ENCODE assay signal across 33 cellular contexts in genomic region chr17:37667039-37667438, GRCh38. TPM values are rescaled to one million over a fixed set of nuclear protein-coding genes. Genes with fewer than 3 reads are reported as not detected.
A peak's percentile ranks its signal among the peaks of the same experiment; 100 is the strongest.
DNase-seq lines count a peak whose midpoint lies in the region; ATAC-seq, FAIRE-seq and TF ChIP-seq lines count a peak whose summit lies in the region.
"Had no signal": no experiment of that assay in that cellular context is flagged by ENCODE, and none has a peak within 500 bp of the region (broad histone marks: within the 10 kb centered on the region; RNA-seq: fewer than 3 reads in every experiment).

No MANE protein-coding gene starts in this region.

- no peak overlapping the region for H3K27ac ChIP-seq in HepG2 (ENCODE audit: extremely low read length, insufficient read depth, low read length)
- no peak overlapping the region for H3K27ac ChIP-seq in small intestine (ENCODE audit: low read depth in 1 of 2, low read length in 1 of 2)
- H3K27ac ChIP-seq: 22Rv1; A549; BLaER1; BLaER1 treated with 17β-estradiol and CSF1 and Interleukin-3, amounts not matched to agents 10 nM and 100 nM; C4-2B had no signal

- no peaks in the 10 kb centered on the region for H3K79me2 ChIP-seq in HepG2 (ENCODE audit: insufficient read depth, low read length)

- no peak for TF ChIP-seq CTCF in HepG2 (CRISPR knock-in tag; IDR thresholded peaks at IDR 0.05)

- CTCF ChIA-PET in HepG2 (lab: Yijun Ruan, JAX; ENCODE audit: low intra/inter-chr PET ratio, low total read pairs), result no interaction called here

- H2AFZ ChIP-seq in HepG2 (ENCODE audit: low read length), result no peak overlapping the region

- H3K4me2 ChIP-seq in HepG2 (ENCODE audit: low read depth, low read length), result peak overlapping the region; percentile 45
- H3K4me2 ChIP-seq: A549; BLaER1; BLaER1 treated with 17β-estradiol and CSF1 and Interleukin-3, amounts not matched to agents 10 nM and 100 nM had no signal

- no peaks in the 10 kb centered on the region for H3K9me3 ChIP-seq in HepG2 (ENCODE audit: low read length)
- no peaks in the 10 kb centered on the region for H3K9me3 ChIP-seq in small intestine (ENCODE audit: control insufficient read depth, low read depth)
- H3K9me3 ChIP-seq: A549; BE2C; BLaER1; BLaER1 treated with 17β-estradiol and CSF1 and Interleukin-3, amounts not matched to agents 10 nM and 100 nM; Caco-2 had no signal

- TF ChIP-seq POLR2A in HepG2 (IDR thresholded peaks at IDR 0.05; ENCODE audit: insufficient read depth in 1 of 2, low read depth in 2 of 2, low read length in 2 of 2), result no peak

- no peak for FAIRE-seq in HepG2 (lab: Jason Lieb, UNC)
- no peak for FAIRE-seq in small intestine (lab: Jason Lieb, UNC)
- FAIRE-seq in urothelium cell line (lab: Jason Lieb, UNC), result no peak
- FAIRE-seq: A204.1, A549, D721Med had no signal

- POLR2A ChIA-PET in HepG2 (lab: Yijun Ruan, JAX), result interaction anchor here (1.0 kb wide), 1 partner anchor 42 kb away, joined by 3 read pairs; no protein-coding TSS in a partner anchor

- WGBS in HepG2 (ENCODE audit: low lambda C conversion rate), result 50% methylated on average over 1 of the region's 1 CpG
- WGBS in small intestine, 3 donors, result 22 to 68% (median 41%) methylated on average over 1 of the region's 1 CpG

- intact Hi-C loops in HepG2 (cut with micrococcal nuclease; ENCODE audit: unreplicated experiment), result no loop called here

- H3K9ac ChIP-seq in HepG2 (ENCODE audit: insufficient read depth, low read depth, low read length), result no peak overlapping the region
- H3K9ac ChIP-seq: BLaER1; BLaER1 treated with 17β-estradiol and CSF1 and Interleukin-3, amounts not matched to agents 10 nM and 100 nM had no signal

- H3K36me3 ChIP-seq in HepG2 (replicated peaks in 1 of 2; ENCODE audit: control insufficient read depth in 1 of 2, insufficient read depth in 2 of 2, low read length in 2 of 2) (no peaks in the 10 kb centered on the region), small intestine (ENCODE audit: control insufficient read depth in 2 of 2, insufficient read depth in 2 of 2, low read length in 2 of 2) (no peaks in the 10 kb centered on the region)
- H3K36me3 ChIP-seq: BE2C; BLaER1; BLaER1 treated with 17β-estradiol and CSF1 and Interleukin-3, amounts not matched to agents 10 nM and 100 nM had no signal

- H3K4me3 ChIP-seq in HepG2 (replicated peaks in 1 of 3; ENCODE audit: insufficient read depth in 1 of 3, low read depth in 2 of 3, low read length in 3 of 3), result no peak overlapping the region
- H3K4me3 ChIP-seq in small intestine (ENCODE audit: low read depth in 1 of 2, low read length in 2 of 2), result no peak overlapping the region
- H3K4me3 ChIP-seq: A549; BLaER1; BLaER1 treated with 17β-estradiol and CSF1 and Interleukin-3, amounts not matched to agents 10 nM and 100 nM had no signal

- no TSS peak for BruUV-seq in HepG2 (replicated peaks; lab: Mats Ljungman, UMichigan)

- DNase-seq in islet precursor cell (peak; percentile 17), HepG2 (ENCODE audit: low spot score) (no peak), small intestine (peak; percentile 47), retina (no peak), urothelium cell line (ENCODE audit: low spot score) (no peak), NCI-H146 (lab: John Stamatoyannopoulos, UW) (no peak)
- DNase-seq: 8988T; ACHN; AML-193; BE2C; C1 segment of cervical spinal cord; Caco-2; Calu3; CD4-positive, alpha-beta memory T cell; CD4-positive, alpha-beta T cell; CD4-positive, CD25-positive, alpha-beta regulatory T cell; CD8-positive, alpha-beta memory T cell; CD8-positive, alpha-beta T cell; COR-L47; DMS 273 treated with DMSO at 0.1 percent for 48 hours; DMS153; DMS53; DMS79; DMS79 treated with DMSO at 0.1 percent for 48 hours; DND-41; EL had no signal

- H3K27me3 ChIP-seq in HepG2 (ENCODE audit: control insufficient read depth in 1 of 2, insufficient read depth in 2 of 2, low read length in 2 of 2), result no peaks in the 10 kb centered on the region
- H3K27me3 ChIP-seq in small intestine (ENCODE audit: control insufficient read depth in 2 of 2, insufficient read depth in 2 of 2, low read length in 2 of 2), result no peaks in the 10 kb centered on the region
- H3K27me3 ChIP-seq: BLaER1; BLaER1 treated with 17β-estradiol and CSF1 and Interleukin-3, amounts not matched to agents 10 nM and 100 nM had no signal

- H4K20me1 ChIP-seq in HepG2 (ENCODE audit: insufficient read depth, low read length), result no peaks in the 10 kb centered on the region
- H4K20me1 ChIP-seq: BLaER1; BLaER1 treated with 17β-estradiol and CSF1 and Interleukin-3, amounts not matched to agents 10 nM and 100 nM had no signal

- in situ Hi-C loops in HepG2 (cut with HindIII; ENCODE audit: extremely low pct_ligation_motif_present, low pct_unique_long_range_greater_than_20kb), result no loop called here

- TF ChIP-seq RAD21 in HepG2 (CRISPR knock-in tag; IDR thresholded peaks at IDR 0.05), result no peak

- H3K4me1 ChIP-seq in HepG2 (ENCODE audit: insufficient read depth, low read length) (peaks cover 73% of the 10 kb centered on the region), small intestine (ENCODE audit: control insufficient read depth in 2 of 2, insufficient read depth in 1 of 2, low read depth in 1 of 2, low read length in 1 of 2) (peaks cover 4 to 7% of the 10 kb centered on the region in 2 donors)
- H3K4me1 ChIP-seq: BE2C; BLaER1; BLaER1 treated with 17β-estradiol and CSF1 and Interleukin-3, amounts not matched to agents 10 nM and 100 nM had no signal

- TF ChIP-seq EP300 in HepG2 (IDR thresholded peaks at IDR 0.05; ENCODE audit: low read depth in 2 of 2, low read length in 2 of 2), result no peak
- no peak for TF ChIP-seq EP300 in HepG2 (CRISPR knock-in tag; IDR thresholded peaks at IDR 0.05; ENCODE audit: borderline replicate concordance)

- peak; percentile 43; the same call in 2 of the 3 replicates for ATAC-seq in HepG2
- ATAC-seq: A549; CD8-positive, alpha-beta T cell had no signal

RNA-seq across cellular contexts. Expression of gene DDX52, which starts 23.8 kb away (rescaled TPM):
- 36.1 and 41.4 TPM in 2 replicates for total RNA-seq in HepG2 (2016; rRNA removed; fragmentation: Illumina TruSeq; extraction: Trizol)
- total RNA-seq in HepG2 (2016; cell fraction: cytosol; rRNA removed; fragmentation: Illumina TruSeq; extraction: Trizol; ENCODE audit: low read depth), result 3.2 and 3.8 TPM in 2 replicates
- total RNA-seq in HepG2 (2016; cell fraction: insoluble cytoplasmic fraction; rRNA removed; fragmentation: Illumina TruSeq; extraction: Trizol), result 32.4 and 35.5 TPM in 2 replicates
- 7.0 and 8.2 TPM in 2 replicates for total RNA-seq in HepG2 (2016; cell fraction: membrane; rRNA removed; fragmentation: Illumina TruSeq; extraction: Trizol)
- total RNA-seq in HepG2 (2016; cell fraction: nucleus; rRNA removed; fragmentation: Illumina TruSeq; extraction: Trizol), result 28.1 and 32.8 TPM in 2 replicates
- polyA plus RNA-seq in HepG2 (2011; rRNA removed) (6.8 and 8.9 TPM in 2 replicates), small intestine (10 to 100 TPM; 16.8 to 18.1 (median 17.1) TPM)
- 3.8 and 4.9 TPM in 2 replicates for polyA plus RNA-seq in HepG2 (2011; cell fraction: cytosol; rRNA removed)
- 10.2 and 15.6 TPM in 2 replicates for polyA plus RNA-seq in HepG2 (2011; cell fraction: nucleus; rRNA removed)
- 9.8 and 12.1 TPM in 2 replicates for polyA plus RNA-seq in HepG2 (2012)
- polyA plus RNA-seq in HepG2 (2016; cell fraction: cytosol; fragmentation: Illumina TruSeq; extraction: Trizol; ENCODE audit: low read depth), result 1.5 TPM in 2 replicates
- 26.1 and 28.9 TPM in 2 replicates for polyA plus RNA-seq in HepG2 (2016; cell fraction: insoluble cytoplasmic fraction; fragmentation: Illumina TruSeq; extraction: Trizol; ENCODE audit: low read depth)
- 3.2 and 3.6 TPM in 2 replicates for polyA plus RNA-seq in HepG2 (2016; cell fraction: membrane; fragmentation: Illumina TruSeq; extraction: Trizol; ENCODE audit: low read depth)
- polyA plus RNA-seq in HepG2 (2016; cell fraction: nucleus; fragmentation: Illumina TruSeq; extraction: Trizol; ENCODE audit: insufficient read depth, low read depth), result 32.6 and 38.8 TPM in 2 replicates
- polyA minus RNA-seq in HepG2 (2011; rRNA and poly(A)+ RNA removed; ENCODE audit: low replicate concordance), result 11.5 and 16.2 TPM in 2 replicates
- 6.5 and 8.3 TPM in 2 replicates for polyA minus RNA-seq in HepG2 (2011; cell fraction: cytosol; rRNA and poly(A)+ RNA removed)
- 35.7 and 37.2 TPM in 2 replicates for polyA minus RNA-seq in HepG2 (2011; cell fraction: nucleus; rRNA and poly(A)+ RNA removed)

RNA-seq across cellular contexts. Expression of gene SYNRG, which starts 57.8 kb away (rescaled TPM):
- total RNA-seq in HepG2 (2016; rRNA removed; fragmentation: Illumina TruSeq; extraction: Trizol), result 8.7 and 15.4 TPM in 2 replicates
- 5.2 and 5.9 TPM in 2 replicates for total RNA-seq in HepG2 (2016; cell fraction: cytosol; rRNA removed; fragmentation: Illumina TruSeq; extraction: Trizol; ENCODE audit: low read depth)
- total RNA-seq in HepG2 (2016; cell fraction: insoluble cytoplasmic fraction; rRNA removed; fragmentation: Illumina TruSeq; extraction: Trizol), result 7.4 and 13.5 TPM in 2 replicates
- 5.7 and 6.1 TPM in 2 replicates for total RNA-seq in HepG2 (2016; cell fraction: membrane; rRNA removed; fragmentation: Illumina TruSeq; extraction: Trizol)
- 13.0 and 13.2 TPM in 2 replicates for total RNA-seq in HepG2 (2016; cell fraction: nucleus; rRNA removed; fragmentation: Illumina TruSeq; extraction: Trizol)
- polyA plus RNA-seq in HepG2 (2011; rRNA removed) (7.3 and 9.3 TPM in 2 replicates), small intestine (1 to 10 TPM; 7.6 to 9.7 (median 8.7) TPM)
- polyA plus RNA-seq in HepG2 (2011; cell fraction: cytosol; rRNA removed), result 4.3 and 6.2 TPM in 2 replicates
- polyA plus RNA-seq in HepG2 (2011; cell fraction: nucleus; rRNA removed), result 10.9 and 12.4 TPM in 2 replicates
- polyA plus RNA-seq in HepG2 (2012), result 8.9 and 10.7 TPM in 2 replicates
- polyA plus RNA-seq in HepG2 (2016; cell fraction: cytosol; fragmentation: Illumina TruSeq; extraction: Trizol; ENCODE audit: low read depth), result 0.62 and 0.75 TPM in 2 replicates
- 10.1 and 12.7 TPM in 2 replicates for polyA plus RNA-seq in HepG2 (2016; cell fraction: insoluble cytoplasmic fraction; fragmentation: Illumina TruSeq; extraction: Trizol; ENCODE audit: low read depth)
- polyA plus RNA-seq in HepG2 (2016; cell fraction: membrane; fragmentation: Illumina TruSeq; extraction: Trizol; ENCODE audit: low read depth), result 1.2 and 1.5 TPM in 2 replicates
- polyA plus RNA-seq in HepG2 (2016; cell fraction: nucleus; fragmentation: Illumina TruSeq; extraction: Trizol; ENCODE audit: insufficient read depth, low read depth), result 17.1 TPM in 2 replicates
- polyA minus RNA-seq in HepG2 (2011; rRNA and poly(A)+ RNA removed; ENCODE audit: low replicate concordance), result 32.6 and 35.9 TPM in 2 replicates
- 12.0 and 15.9 TPM in 2 replicates for polyA minus RNA-seq in HepG2 (2011; cell fraction: cytosol; rRNA and poly(A)+ RNA removed)
- 30.4 and 35.7 TPM in 2 replicates for polyA minus RNA-seq in HepG2 (2011; cell fraction: nucleus; rRNA and poly(A)+ RNA removed)

Comparison
In these comparisons a context has a peak if more than half of its experiments do, and no peak if none do; other contexts are left out.
1. DNase-seq: peak in islet precursor cell (single experiment) and small intestine (single experiment); none in HepG2 (single experiment), retina (single experiment), urothelium cell line (single experiment) and NCI-H146 (single experiment).